Comparison of ENCODE assay signal across 2 cellular contexts in the genomic region with DNA sequence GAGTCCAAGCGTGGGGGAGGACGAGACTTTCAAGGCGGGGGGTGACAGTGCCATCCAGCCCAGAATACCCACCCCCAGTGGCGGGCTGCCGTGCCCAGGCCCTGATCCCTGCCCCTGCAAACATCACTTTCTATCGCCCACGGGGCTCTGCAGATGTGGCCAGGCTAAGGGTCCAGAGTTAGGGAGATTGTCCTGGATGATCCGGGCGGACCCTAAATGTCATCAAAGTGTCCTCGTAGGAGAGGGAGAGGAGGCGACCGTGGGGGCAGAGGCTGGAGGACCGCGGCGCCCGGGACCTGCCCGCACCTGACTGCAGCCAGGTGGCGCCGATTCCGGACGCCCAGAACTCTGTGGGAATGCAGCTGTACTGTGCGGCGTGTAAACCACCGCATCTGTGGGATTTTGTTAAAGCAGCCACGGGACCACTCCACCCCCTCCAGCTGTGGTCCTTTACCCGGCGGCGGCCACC.
TF ChIP-seq lines count a peak whose summit lies in the region.

No MANE protein-coding gene starts in this region.

TF ChIP-seq in GM12878, 131 proteins besides CTCF, POLR2A, EP300 and RAD21:
- TF ChIP-seq, protein P1, sequence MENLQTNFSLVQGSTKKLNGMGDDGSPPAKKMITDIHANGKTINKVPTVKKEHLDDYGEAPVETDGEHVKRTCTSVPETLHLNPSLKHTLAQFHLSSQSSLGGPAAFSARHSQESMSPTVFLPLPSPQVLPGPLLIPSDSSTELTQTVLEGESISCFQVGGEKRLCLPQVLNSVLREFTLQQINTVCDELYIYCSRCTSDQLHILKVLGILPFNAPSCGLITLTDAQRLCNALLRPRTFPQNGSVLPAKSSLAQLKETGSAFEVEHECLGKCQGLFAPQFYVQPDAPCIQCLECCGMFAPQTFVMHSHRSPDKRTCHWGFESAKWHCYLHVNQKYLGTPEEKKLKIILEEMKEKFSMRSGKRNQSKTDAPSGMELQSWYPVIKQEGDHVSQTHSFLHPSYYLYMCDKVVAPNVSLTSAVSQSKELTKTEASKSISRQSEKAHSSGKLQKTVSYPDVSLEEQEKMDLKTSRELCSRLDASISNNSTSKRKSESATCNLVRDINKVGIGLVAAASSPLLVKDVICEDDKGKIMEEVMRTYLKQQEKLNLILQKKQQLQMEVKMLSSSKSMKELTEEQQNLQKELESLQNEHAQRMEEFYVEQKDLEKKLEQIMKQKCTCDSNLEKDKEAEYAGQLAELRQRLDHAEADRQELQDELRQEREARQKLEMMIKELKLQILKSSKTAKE (IDR thresholded peaks at IDR 0.05; ENCODE audit: low read depth, poor library complexity, severe bottlenecking): no peak
- TF ChIP-seq, protein P2, sequence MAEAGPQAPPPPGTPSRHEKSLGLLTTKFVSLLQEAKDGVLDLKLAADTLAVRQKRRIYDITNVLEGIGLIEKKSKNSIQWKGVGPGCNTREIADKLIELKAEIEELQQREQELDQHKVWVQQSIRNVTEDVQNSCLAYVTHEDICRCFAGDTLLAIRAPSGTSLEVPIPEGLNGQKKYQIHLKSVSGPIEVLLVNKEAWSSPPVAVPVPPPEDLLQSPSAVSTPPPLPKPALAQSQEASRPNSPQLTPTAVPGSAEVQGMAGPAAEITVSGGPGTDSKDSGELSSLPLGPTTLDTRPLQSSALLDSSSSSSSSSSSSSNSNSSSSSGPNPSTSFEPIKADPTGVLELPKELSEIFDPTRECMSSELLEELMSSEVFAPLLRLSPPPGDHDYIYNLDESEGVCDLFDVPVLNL (IDR thresholded peaks at IDR 0.05; ENCODE audit: low read depth, low read length): no peak
- TF ChIP-seq, protein P3, sequence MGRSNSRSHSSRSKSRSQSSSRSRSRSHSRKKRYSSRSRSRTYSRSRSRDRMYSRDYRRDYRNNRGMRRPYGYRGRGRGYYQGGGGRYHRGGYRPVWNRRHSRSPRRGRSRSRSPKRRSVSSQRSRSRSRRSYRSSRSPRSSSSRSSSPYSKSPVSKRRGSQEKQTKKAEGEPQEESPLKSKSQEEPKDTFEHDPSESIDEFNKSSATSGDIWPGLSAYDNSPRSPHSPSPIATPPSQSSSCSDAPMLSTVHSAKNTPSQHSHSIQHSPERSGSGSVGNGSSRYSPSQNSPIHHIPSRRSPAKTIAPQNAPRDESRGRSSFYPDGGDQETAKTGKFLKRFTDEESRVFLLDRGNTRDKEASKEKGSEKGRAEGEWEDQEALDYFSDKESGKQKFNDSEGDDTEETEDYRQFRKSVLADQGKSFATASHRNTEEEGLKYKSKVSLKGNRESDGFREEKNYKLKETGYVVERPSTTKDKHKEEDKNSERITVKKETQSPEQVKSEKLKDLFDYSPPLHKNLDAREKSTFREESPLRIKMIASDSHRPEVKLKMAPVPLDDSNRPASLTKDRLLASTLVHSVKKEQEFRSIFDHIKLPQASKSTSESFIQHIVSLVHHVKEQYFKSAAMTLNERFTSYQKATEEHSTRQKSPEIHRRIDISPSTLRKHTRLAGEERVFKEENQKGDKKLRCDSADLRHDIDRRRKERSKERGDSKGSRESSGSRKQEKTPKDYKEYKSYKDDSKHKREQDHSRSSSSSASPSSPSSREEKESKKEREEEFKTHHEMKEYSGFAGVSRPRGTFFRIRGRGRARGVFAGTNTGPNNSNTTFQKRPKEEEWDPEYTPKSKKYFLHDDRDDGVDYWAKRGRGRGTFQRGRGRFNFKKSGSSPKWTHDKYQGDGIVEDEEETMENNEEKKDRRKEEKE (IDR thresholded peaks at IDR 0.05): no peak
- TF ChIP-seq CHD4 (IDR thresholded peaks at IDR 0.05): no peak
- TF ChIP-seq YBX1 (IDR thresholded peaks at IDR 0.05): no peak
- TF ChIP-seq, protein P4, sequence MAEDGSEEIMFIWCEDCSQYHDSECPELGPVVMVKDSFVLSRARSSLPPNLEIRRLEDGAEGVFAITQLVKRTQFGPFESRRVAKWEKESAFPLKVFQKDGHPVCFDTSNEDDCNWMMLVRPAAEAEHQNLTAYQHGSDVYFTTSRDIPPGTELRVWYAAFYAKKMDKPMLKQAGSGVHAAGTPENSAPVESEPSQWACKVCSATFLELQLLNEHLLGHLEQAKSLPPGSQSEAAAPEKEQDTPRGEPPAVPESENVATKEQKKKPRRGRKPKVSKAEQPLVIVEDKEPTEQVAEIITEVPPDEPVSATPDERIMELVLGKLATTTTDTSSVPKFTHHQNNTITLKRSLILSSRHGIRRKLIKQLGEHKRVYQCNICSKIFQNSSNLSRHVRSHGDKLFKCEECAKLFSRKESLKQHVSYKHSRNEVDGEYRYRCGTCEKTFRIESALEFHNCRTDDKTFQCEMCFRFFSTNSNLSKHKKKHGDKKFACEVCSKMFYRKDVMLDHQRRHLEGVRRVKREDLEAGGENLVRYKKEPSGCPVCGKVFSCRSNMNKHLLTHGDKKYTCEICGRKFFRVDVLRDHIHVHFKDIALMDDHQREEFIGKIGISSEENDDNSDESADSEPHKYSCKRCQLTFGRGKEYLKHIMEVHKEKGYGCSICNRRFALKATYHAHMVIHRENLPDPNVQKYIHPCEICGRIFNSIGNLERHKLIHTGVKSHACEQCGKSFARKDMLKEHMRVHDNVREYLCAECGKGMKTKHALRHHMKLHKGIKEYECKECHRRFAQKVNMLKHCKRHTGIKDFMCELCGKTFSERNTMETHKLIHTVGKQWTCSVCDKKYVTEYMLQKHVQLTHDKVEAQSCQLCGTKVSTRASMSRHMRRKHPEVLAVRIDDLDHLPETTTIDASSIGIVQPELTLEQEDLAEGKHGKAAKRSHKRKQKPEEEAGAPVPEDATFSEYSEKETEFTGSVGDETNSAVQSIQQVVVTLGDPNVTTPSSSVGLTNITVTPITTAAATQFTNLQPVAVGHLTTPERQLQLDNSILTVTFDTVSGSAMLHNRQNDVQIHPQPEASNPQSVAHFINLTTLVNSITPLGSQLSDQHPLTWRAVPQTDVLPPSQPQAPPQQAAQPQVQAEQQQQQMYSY (CRISPR knock-in tag; IDR thresholded peaks at IDR 0.05): no peak
- TF ChIP-seq PAX8 (IDR thresholded peaks at IDR 0.05): no peak
- no peak for TF ChIP-seq TAF1 (IDR thresholded peaks at IDR 0.05; ENCODE audit: borderline replicate concordance, low read depth, low read length)
- TF ChIP-seq, protein P5, sequence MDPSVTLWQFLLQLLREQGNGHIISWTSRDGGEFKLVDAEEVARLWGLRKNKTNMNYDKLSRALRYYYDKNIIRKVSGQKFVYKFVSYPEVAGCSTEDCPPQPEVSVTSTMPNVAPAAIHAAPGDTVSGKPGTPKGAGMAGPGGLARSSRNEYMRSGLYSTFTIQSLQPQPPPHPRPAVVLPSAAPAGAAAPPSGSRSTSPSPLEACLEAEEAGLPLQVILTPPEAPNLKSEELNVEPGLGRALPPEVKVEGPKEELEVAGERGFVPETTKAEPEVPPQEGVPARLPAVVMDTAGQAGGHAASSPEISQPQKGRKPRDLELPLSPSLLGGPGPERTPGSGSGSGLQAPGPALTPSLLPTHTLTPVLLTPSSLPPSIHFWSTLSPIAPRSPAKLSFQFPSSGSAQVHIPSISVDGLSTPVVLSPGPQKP (IDR thresholded peaks at IDR 0.05; ENCODE audit: low read depth, low read length): no peak

TF ChIP-seq in liver, 16 proteins besides CTCF, POLR2A, EP300 and RAD21 (continued from another document):
- TF ChIP-seq, protein P6, sequence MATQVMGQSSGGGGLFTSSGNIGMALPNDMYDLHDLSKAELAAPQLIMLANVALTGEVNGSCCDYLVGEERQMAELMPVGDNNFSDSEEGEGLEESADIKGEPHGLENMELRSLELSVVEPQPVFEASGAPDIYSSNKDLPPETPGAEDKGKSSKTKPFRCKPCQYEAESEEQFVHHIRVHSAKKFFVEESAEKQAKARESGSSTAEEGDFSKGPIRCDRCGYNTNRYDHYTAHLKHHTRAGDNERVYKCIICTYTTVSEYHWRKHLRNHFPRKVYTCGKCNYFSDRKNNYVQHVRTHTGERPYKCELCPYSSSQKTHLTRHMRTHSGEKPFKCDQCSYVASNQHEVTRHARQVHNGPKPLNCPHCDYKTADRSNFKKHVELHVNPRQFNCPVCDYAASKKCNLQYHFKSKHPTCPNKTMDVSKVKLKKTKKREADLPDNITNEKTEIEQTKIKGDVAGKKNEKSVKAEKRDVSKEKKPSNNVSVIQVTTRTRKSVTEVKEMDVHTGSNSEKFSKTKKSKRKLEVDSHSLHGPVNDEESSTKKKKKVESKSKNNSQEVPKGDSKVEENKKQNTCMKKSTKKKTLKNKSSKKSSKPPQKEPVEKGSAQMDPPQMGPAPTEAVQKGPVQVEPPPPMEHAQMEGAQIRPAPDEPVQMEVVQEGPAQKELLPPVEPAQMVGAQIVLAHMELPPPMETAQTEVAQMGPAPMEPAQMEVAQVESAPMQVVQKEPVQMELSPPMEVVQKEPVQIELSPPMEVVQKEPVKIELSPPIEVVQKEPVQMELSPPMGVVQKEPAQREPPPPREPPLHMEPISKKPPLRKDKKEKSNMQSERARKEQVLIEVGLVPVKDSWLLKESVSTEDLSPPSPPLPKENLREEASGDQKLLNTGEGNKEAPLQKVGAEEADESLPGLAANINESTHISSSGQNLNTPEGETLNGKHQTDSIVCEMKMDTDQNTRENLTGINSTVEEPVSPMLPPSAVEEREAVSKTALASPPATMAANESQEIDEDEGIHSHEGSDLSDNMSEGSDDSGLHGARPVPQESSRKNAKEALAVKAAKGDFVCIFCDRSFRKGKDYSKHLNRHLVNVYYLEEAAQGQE (IDR thresholded peaks at IDR 0.05): no peak
- no peak for TF ChIP-seq NR2F2 (IDR thresholded peaks at IDR 0.05)
- no peak for TF ChIP-seq EGR1 (IDR thresholded peaks at IDR 0.05; ENCODE audit: low read depth in 2 of 2)
- no peak for TF ChIP-seq FOXA1 (IDR thresholded peaks at IDR 0.05)
- TF ChIP-seq, protein P7, sequence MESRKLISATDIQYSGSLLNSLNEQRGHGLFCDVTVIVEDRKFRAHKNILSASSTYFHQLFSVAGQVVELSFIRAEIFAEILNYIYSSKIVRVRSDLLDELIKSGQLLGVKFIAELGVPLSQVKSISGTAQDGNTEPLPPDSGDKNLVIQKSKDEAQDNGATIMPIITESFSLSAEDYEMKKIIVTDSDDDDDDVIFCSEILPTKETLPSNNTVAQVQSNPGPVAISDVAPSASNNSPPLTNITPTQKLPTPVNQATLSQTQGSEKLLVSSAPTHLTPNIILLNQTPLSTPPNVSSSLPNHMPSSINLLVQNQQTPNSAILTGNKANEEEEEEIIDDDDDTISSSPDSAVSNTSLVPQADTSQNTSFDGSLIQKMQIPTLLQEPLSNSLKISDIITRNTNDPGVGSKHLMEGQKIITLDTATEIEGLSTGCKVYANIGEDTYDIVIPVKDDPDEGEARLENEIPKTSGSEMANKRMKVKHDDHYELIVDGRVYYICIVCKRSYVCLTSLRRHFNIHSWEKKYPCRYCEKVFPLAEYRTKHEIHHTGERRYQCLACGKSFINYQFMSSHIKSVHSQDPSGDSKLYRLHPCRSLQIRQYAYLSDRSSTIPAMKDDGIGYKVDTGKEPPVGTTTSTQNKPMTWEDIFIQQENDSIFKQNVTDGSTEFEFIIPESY (IDR thresholded peaks at IDR 0.05): no peak
